In the genomic region with DNA sequence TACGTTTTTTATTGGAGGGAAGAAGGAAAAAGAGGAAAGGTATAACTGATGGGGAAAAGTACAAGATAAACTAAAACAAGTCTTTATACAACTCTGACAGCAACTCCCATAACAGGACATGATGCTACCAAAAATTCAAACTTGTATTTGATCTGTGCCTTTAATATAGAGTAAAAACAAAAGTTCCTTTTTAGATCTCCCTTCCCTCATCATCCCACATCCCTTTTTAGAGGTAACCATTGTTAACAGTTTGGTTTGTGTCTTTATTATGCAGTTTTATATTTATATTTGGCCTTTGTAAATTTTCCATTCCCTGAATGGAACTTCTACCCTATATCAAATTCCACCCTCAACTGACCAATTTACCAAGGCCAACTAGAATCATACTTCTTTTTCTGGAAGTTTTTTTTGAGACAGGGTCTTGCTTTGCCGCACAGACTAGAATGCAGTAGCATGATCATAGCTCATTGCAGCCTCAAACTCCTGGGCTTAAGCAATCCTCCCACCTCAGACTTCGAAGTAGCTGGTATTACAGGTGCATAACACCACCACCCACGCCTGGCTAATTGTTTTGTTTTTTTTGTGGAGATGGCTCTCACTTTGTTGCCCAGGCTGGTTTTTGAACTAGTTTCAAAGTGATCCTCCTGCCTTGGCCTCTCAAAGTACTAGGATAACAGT, we compare ENCODE assay signal across 23 cellular contexts.
"Had no signal": no experiment of that assay in that cellular context is flagged by ENCODE, and none has a peak within 500 bp of the region (broad histone marks: within the 10 kb centered on the region; RNA-seq: fewer than 3 reads in every experiment).

No MANE protein-coding gene starts in this region.

- H3K4me3 ChIP-seq: adrenal gland, Peyer's patch, SJCRH30 had no signal

- H3K4me3 Mint-ChIP-seq: activated B cell treated with CpG ODN at 0.5 μM for 24 hours; activated CD4-positive, alpha-beta T cell treated with anti-CD3 and anti-CD28 coated beads, Interleukin-2, amount 10 ng/mL, durations not matched to agents 24 days and 14 days had no signal

- H3K9me3 Mint-ChIP-seq: activated B cell treated with CpG ODN at 0.5 μM for 24 hours; activated CD4-positive, alpha-beta T cell treated with anti-CD3 and anti-CD28 coated beads, Interleukin-2, amount 10 ng/mL, durations not matched to agents 24 days and 14 days had no signal

- H3K27me3 ChIP-seq: adrenal gland, Peyer's patch, SJCRH30 had no signal

- ATAC-seq: SK-N-SH treated with all-trans-retinoic acid at 6 μM for 48 hours had no signal

- H3K27ac ChIP-seq: adrenal gland, Peyer's patch, RWPE1, SJCRH30 had no signal

- H3K4me1 Mint-ChIP-seq: activated B cell treated with CpG ODN at 0.5 μM for 24 hours had no signal

- DNase-seq: activated B cell treated with CpG ODN at 0.5 μM for 24 hours; activated CD4-positive, alpha-beta T cell treated with anti-CD3 and anti-CD28 coated beads for 1 hour; activated CD4-positive, alpha-beta T cell treated with anti-CD3 and anti-CD28 coated beads, Interleukin-2, amount 10 ng/mL, durations not matched to agents 24 days and 14 days; activated CD4-positive, alpha-beta T cell treated with anti-CD3 and anti-CD28 coated beads, Interleukin-2, amount 50 U/mL, for 48 hours; activated CD8-positive, alpha-beta memory T cell treated with anti-CD3 and anti-CD28 coated beads, Interleukin-2, amount 50 U/mL, for 4 hours; activated naive CD4-positive, alpha-beta T cell treated with anti-CD3 and anti-CD28 coated beads, Interleukin-2, amount 50 U/mL, for 16 hours; adrenal gland; anterior cingulate cortex; IMR-90; Kasumi-1; KBM-7; NCI-H1048; NCI-H146; NCI-H187 treated with DMSO at 0.1 percent for 48 hours; NCI-H2081 treated with DMSO at 0.1 percent for 48 hours; NCI-H446; NCI-H524; Peyer's patch; Right ventricle myocardium superior; SJCRH30; SW 1271 had no signal

- H3K9me3 ChIP-seq: adrenal gland, Peyer's patch, SJCRH30 had no signal

- H3K4me1 ChIP-seq: SJCRH30 had no signal

- H3K27ac Mint-ChIP-seq: activated B cell treated with CpG ODN at 0.5 μM for 24 hours; activated CD4-positive, alpha-beta T cell treated with anti-CD3 and anti-CD28 coated beads, Interleukin-2, amount 10 ng/mL, durations not matched to agents 24 days and 14 days had no signal

- H3K27me3 Mint-ChIP-seq: activated B cell treated with CpG ODN at 0.5 μM for 24 hours; activated CD4-positive, alpha-beta T cell treated with anti-CD3 and anti-CD28 coated beads, Interleukin-2, amount 10 ng/mL, durations not matched to agents 24 days and 14 days had no signal
